ENCODE assay signal across 23 cellular contexts in the genomic region with DNA sequence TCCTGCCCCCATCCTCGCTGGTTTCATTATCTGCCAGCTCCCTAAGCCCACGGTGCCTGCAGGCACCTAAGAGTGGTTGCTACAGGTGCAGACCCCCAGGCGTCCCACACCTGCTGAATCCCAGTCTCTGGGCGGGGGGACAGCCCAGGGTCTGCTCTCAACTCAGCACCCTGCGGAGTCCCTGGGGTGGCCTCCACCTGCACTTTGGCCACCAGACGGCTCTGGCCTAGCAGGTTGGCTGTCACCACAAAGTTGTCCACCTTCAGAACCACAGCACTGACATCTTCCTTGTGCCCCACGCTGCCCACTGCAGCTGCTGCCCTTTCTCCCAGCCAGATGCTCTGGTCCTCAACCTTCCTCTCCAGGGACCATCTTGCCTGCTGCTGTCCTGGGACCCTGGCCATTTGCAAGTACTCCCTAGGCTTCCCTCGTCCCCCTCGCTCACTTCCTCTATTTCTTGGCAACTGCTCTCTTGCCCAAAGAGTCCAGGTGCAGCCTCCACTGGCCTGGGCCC. TPM values are rescaled to one million over a fixed set of nuclear protein-coding genes. Genes with fewer than 3 reads are reported as not detected.
DNase-seq lines count a peak whose midpoint lies in the region; ATAC-seq, FAIRE-seq and TF ChIP-seq lines count a peak whose summit lies in the region.
"Had no signal": no experiment of that assay in that cellular context is flagged by ENCODE, and none has a peak within 500 bp of the region (broad histone marks: within the 10 kb centered on the region; RNA-seq: fewer than 3 reads in every experiment).

No MANE protein-coding gene starts in this region.

- H3K9ac ChIP-seq in kidney (ENCODE audit: low read length in 2 of 2) = no peak overlapping the region

- no peak overlapping the region for H3K4me3 Mint-ChIP-seq in type B pancreatic cell
- H3K4me3 Mint-ChIP-seq: B cell; CD14-positive monocyte; CD8-positive, alpha-beta T cell; HFFc6 had no signal

- no peak for ATAC-seq in GM19395 (IDR thresholded peaks at IDR 0.05; ENCODE audit: unreplicated experiment)
- no peak for ATAC-seq in HG03159 (IDR thresholded peaks at IDR 0.05; ENCODE audit: unreplicated experiment)
- ATAC-seq: CD8-positive, alpha-beta T cell had no signal

- no peaks in the 10 kb centered on the region for H3K36me3 Mint-ChIP-seq in type B pancreatic cell
- H3K36me3 Mint-ChIP-seq: CD8-positive, alpha-beta T cell had no signal

- no peaks in the 10 kb centered on the region for H3K4me1 Mint-ChIP-seq in type B pancreatic cell (ENCODE audit: unreplicated experiment)
- H3K4me1 Mint-ChIP-seq: CD14-positive monocyte had no signal

- intact Hi-C loops in kidney (cut with DNase I) = no loop called here

- H3K27me3 Mint-ChIP-seq in type B pancreatic cell = peaks cover 21% of the 10 kb centered on the region

- H3K36me3 ChIP-seq in kidney (ENCODE audit: control insufficient read depth in 1 of 2, insufficient read depth in 2 of 2, low read length in 2 of 2) = no peaks in the 10 kb centered on the region

- TF ChIP-seq POLR2A in NB4 (IDR thresholded peaks at IDR 0.05; ENCODE audit: extremely low read depth, insufficient read length) = no peak

- peak overlapping the region; percentile 19 for H3K27ac Mint-ChIP-seq in type B pancreatic cell
- H3K27ac Mint-ChIP-seq: B cell; CD8-positive, alpha-beta T cell; HFFc6 had no signal

- DNase-seq in activated CD8-positive, alpha-beta memory T cell treated with anti-CD3 and anti-CD28 coated beads, Interleukin-2, amount 50 U/mL, for 48 hours = peak; percentile 34
- DNase-seq in activated CD8-positive, alpha-beta memory T cell treated with anti-CD3 and anti-CD28 coated beads for 24 hours = no peak
- DNase-seq in NB4 (ENCODE audit: low read depth) (peak; percentile 30), kidney (peak; percentile 41), type B pancreatic cell (ENCODE audit: extremely low spot score, unreplicated experiment) (no peak)
- DNase-seq in activated CD4-positive, alpha-beta T cell treated with anti-CD3 and anti-CD28 coated beads, Interleukin-2, amount 50 U/mL, for 1 hour = no peak
- DNase-seq: ACHN; CD8-positive, alpha-beta T cell; COR-L47; DMS153; DMS79 treated with DMSO at 0.1 percent for 48 hours; EL; HCEC 1CT; HFFc6 had no signal

- H3K4me1 ChIP-seq in kidney (ENCODE audit: control insufficient read depth in 1 of 2, insufficient read depth in 1 of 2, low read depth in 1 of 2, low read length in 2 of 2) = no peaks in the 10 kb centered on the region

- no peaks in the 10 kb centered on the region for H3K9me3 ChIP-seq in kidney (ENCODE audit: control insufficient read depth in 1 of 2, low read length in 2 of 2)

- H3K4me3 ChIP-seq in NB4 (ENCODE audit: low read depth, low read length) = no peak overlapping the region
- H3K4me3 ChIP-seq in kidney (ENCODE audit: low read length in 2 of 2) = no peak overlapping the region

- TF ChIP-seq CTCF in NB4 (IDR thresholded peaks at IDR 0.05; ENCODE audit: low read depth, low read length) (no peak), kidney (IDR thresholded peaks at IDR 0.05; ENCODE audit: borderline replicate concordance, extremely low read depth, insufficient read depth) (no peak), type B pancreatic cell (conservative IDR thresholded peaks at IDR 0.05) (no peak)

- H3K27ac ChIP-seq in kidney (ENCODE audit: low read depth in 2 of 2, low read length in 2 of 2) = no peak overlapping the region
- H3K27ac ChIP-seq: HL-60 had no signal

- FAIRE-seq in kidney (lab: Jason Lieb, UNC) = no peak
- FAIRE-seq: D721Med, G401.6, GM12891, H1 had no signal

- no peaks in the 10 kb centered on the region for H3K9me3 Mint-ChIP-seq in type B pancreatic cell
- H3K9me3 Mint-ChIP-seq: HFFc6 had no signal

RNA-seq across cellular contexts. Expression of a gene that starts 34.9 kb away (rescaled TPM):
- total RNA-seq in kidney (44.9 TPM), type B pancreatic cell (ENCODE audit: low replicate concordance) (72.6 and 80.3 TPM in 2 replicates)
- polyA plus RNA-seq in kidney (ENCODE audit: insufficient read depth, low read depth, low replicate concordance) = 40.0 TPM

RNA-seq across cellular contexts. Expression of a gene that starts 52.6 kb away (rescaled TPM):
- total RNA-seq in kidney (66.0 TPM), type B pancreatic cell (ENCODE audit: low replicate concordance) (47.2 and 74.3 TPM in 2 replicates)
- polyA plus RNA-seq in kidney (ENCODE audit: insufficient read depth, low read depth, low replicate concordance) = 99.0 TPM

Comparison
In these comparisons a context has a peak if more than half of its experiments do, and no peak if none do; other contexts are left out.
1. DNase-seq: peak in activated CD8-positive, alpha-beta memory T cell treated with anti-CD3 and anti-CD28 coated beads, Interleukin-2, amount 50 U/mL, for 48 hours (single experiment), NB4 (single experiment) and kidney (single experiment); none in activated CD8-positive, alpha-beta memory T cell treated with anti-CD3 and anti-CD28 coated beads for 24 hours (single experiment), type B pancreatic cell (single experiment) and activated CD4-positive, alpha-beta T cell treated with anti-CD3 and anti-CD28 coated beads, Interleukin-2, amount 50 U/mL, for 1 hour (single experiment).